10 cellular contexts compared by ENCODE assay signal in genomic region chr1:107135466-107135865, GRCh38. TPM values are rescaled to one million over a fixed set of nuclear protein-coding genes. Genes with fewer than 3 reads are reported as not detected.
DNase-seq lines count a peak whose midpoint lies in the region; ATAC-seq and TF ChIP-seq lines count a peak whose summit lies in the region.
"Had no signal": no experiment of that assay in that cellular context is flagged by ENCODE, and none has a peak within 500 bp of the region (broad histone marks: within the 10 kb centered on the region; RNA-seq: fewer than 3 reads in every experiment).

No MANE protein-coding gene starts in this region.

- DNase-seq in Daoy (ENCODE audit: low read depth) = peak; percentile 40
- peak; percentile 32 for DNase-seq in HFFc6
- DNase-seq in UCSD-AML1 (lab: John Stamatoyannopoulos, UW; ENCODE audit: unreplicated experiment) = peak; percentile 30
- peak; percentile 43 for DNase-seq in iPS-NIHi11 (ENCODE audit: low spot score)
- DNase-seq in left ventricle myocardium superior = no peak
- DNase-seq in NCI-H748 (lab: John Stamatoyannopoulos, UW; ENCODE audit: unreplicated experiment) = no peak
- no peak for DNase-seq in upper lobe of left lung
- DNase-seq: colonic mucosa, NCI-H1694 treated with DMSO at 0.1 percent for 48 hours had no signal

- H3K27me3 ChIP-seq in upper lobe of left lung = peaks cover 0 to 3% (median 0%) of the 10 kb centered on the region in 4 donors

- peaks cover 0 to 12% (median 10%) of the 10 kb centered on the region in 4 donors for H3K4me1 ChIP-seq in upper lobe of left lung
- H3K4me1 ChIP-seq: colonic mucosa had no signal

- TF ChIP-seq POLR2A in upper lobe of left lung (IDR thresholded peaks at IDR 0.05) = no peak

- H3K9me3 ChIP-seq in upper lobe of left lung = no peaks in the 10 kb centered on the region
- H3K9me3 ChIP-seq: colonic mucosa had no signal

- no peak overlapping the region for H3K27ac Mint-ChIP-seq in HFFc6
- H3K27ac Mint-ChIP-seq in stimulated activated memory B cell treated with anti-CD40 and anti-IgM and Interleukin-4, amounts not matched to agents 10 μg/mL and 1 μg/mL and 100 μg/mL, for 72 hours = no peak overlapping the region

- 1 to 4% methylated on average over 3 of the region's 3 CpGs for WGBS in upper lobe of left lung, 2 donors

- peaks cover 30% of the 10 kb centered on the region for H3K4me1 Mint-ChIP-seq in HFFc6 (ENCODE audit: low read depth)
- H3K4me1 Mint-ChIP-seq in stimulated activated memory B cell treated with anti-CD40 and anti-IgM and Interleukin-4, amounts not matched to agents 10 μg/mL and 1 μg/mL and 100 μg/mL, for 72 hours = peaks cover 30% of the 10 kb centered on the region

- H3K27ac ChIP-seq in upper lobe of left lung = no peak overlapping the region
- H3K27ac ChIP-seq: colonic mucosa had no signal

- H3K4me3 ChIP-seq in upper lobe of left lung = no peak overlapping the region
- H3K4me3 ChIP-seq: colonic mucosa had no signal

- no peaks in the 10 kb centered on the region for H3K36me3 Mint-ChIP-seq in HFFc6 (ENCODE audit: low read depth)
- no peaks in the 10 kb centered on the region for H3K36me3 Mint-ChIP-seq in stimulated activated memory B cell treated with anti-CD40 and anti-IgM and Interleukin-4, amounts not matched to agents 10 μg/mL and 1 μg/mL and 100 μg/mL, for 72 hours

- TF ChIP-seq EP300 in upper lobe of left lung (IDR thresholded peaks at IDR 0.05) = no peak

- H3K9me3 Mint-ChIP-seq in HFFc6 = no peaks in the 10 kb centered on the region
- no peaks in the 10 kb centered on the region for H3K9me3 Mint-ChIP-seq in stimulated activated memory B cell treated with anti-CD40 and anti-IgM and Interleukin-4, amounts not matched to agents 10 μg/mL and 1 μg/mL and 100 μg/mL, for 72 hours

- intact Hi-C loops in left ventricle myocardium superior (cut with micrococcal nuclease) = no loop called here

- no peak overlapping the region for H3K4me3 Mint-ChIP-seq in HFFc6
- no peak overlapping the region for H3K4me3 Mint-ChIP-seq in stimulated activated memory B cell treated with anti-CD40 and anti-IgM and Interleukin-4, amounts not matched to agents 10 μg/mL and 1 μg/mL and 100 μg/mL, for 72 hours

- TF ChIP-seq CTCF in HFFc6 (IDR thresholded peaks at IDR 0.05) (no peak), upper lobe of left lung (IDR thresholded peaks at IDR 0.05) (no peak)

- H3K27me3 Mint-ChIP-seq in HFFc6 (ENCODE audit: insufficient read depth) = peaks cover 5% of the 10 kb centered on the region
- no peaks in the 10 kb centered on the region for H3K27me3 Mint-ChIP-seq in stimulated activated memory B cell treated with anti-CD40 and anti-IgM and Interleukin-4, amounts not matched to agents 10 μg/mL and 1 μg/mL and 100 μg/mL, for 72 hours

- no peak for ATAC-seq in left ventricle myocardium superior
- ATAC-seq in stimulated activated memory B cell treated with anti-CD40 and anti-IgM and Interleukin-4, amounts not matched to agents 10 μg/mL and 1 μg/mL and 100 μg/mL, for 72 hours = no peak
- no peak for ATAC-seq in upper lobe of left lung (ENCODE audit: low FRiP score in 2 of 2)

- no peaks in the 10 kb centered on the region for H3K36me3 ChIP-seq in upper lobe of left lung
- H3K36me3 ChIP-seq: colonic mucosa had no signal

RNA-seq across cellular contexts. Expression of gene NTNG1, which starts 5.4 kb away (rescaled TPM):
- total RNA-seq in Daoy (2014; rRNA removed; shearing (Covaris generic)) = 3.2 and 3.4 TPM in 2 replicates
- total RNA-seq in HFFc6 (2021; fragmentation: NEBNext Ultra II Directional; extraction: Animal tissue kit (Norgen Biotek cat#: 25700)) = 1 to 10 TPM; 1.3 to 8.0 (median 2.2) TPM
- 0.57 TPM for total RNA-seq in left ventricle myocardium superior
- total RNA-seq in upper lobe of left lung = 10 to 100 TPM in 2 of 6 donors, 1 to 10 TPM in 4; 1.5 to 11.5 (median 6.8) TPM

Comparison
In these comparisons a context has a peak if more than half of its experiments do, and no peak if none do; other contexts are left out.
1. DNase-seq: peak in Daoy (single experiment), HFFc6 (single experiment), UCSD-AML1 (single experiment) and iPS-NIHi11 (single experiment); none in left ventricle myocardium superior (single experiment), NCI-H748 (single experiment) and upper lobe of left lung (0 of 2).